9 cellular contexts compared by ENCODE assay signal in the genomic region with DNA sequence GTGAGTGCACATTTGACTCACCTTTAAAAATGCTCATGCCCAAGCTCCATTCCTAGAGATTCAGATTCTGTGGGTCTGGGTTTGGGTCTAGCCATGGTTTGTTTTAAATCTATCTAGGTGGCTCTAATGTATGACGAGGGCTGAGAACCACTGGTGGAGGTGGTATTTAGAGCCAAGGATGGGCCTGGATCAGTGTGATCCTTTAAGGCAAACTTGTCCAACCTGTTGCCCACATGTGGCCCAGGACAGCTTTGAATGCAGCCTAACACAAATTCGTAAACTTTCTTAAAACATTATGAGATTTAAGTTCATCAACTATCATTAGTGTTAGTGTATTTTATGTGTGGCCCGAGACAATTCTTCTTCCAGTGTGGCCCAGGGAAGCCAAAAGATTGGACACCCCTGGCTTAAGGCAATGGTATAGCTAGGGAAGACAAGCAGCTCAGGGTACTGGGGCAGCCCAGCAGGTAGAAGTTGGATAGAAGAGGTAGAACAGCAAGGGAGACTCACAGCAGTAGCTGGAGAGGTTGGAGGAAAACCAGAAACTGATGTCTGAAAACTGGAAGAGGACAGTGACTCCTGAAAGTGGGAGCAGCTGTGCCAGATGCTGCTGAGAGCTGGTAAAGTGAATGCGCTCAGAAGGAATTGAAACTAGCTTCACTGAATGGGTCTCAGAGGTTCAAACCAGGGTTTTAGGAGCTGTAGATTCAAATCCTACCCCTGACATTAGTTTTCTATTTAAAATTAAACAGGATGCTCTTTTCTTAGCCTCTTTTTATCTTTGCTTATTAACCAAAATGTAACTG. TPM values are rescaled to one million over a fixed set of nuclear protein-coding genes. Genes with fewer than 3 reads are reported as not detected.
A peak's percentile ranks its signal among the peaks of the same experiment; 100 is the strongest.
DNase-seq lines count a peak whose midpoint lies in the region; ATAC-seq and TF ChIP-seq lines count a peak whose summit lies in the region.
"Had no signal": no experiment of that assay in that cellular context is flagged by ENCODE, and none has a peak within 500 bp of the region (broad histone marks: within the 10 kb centered on the region; RNA-seq: fewer than 3 reads in every experiment).

No MANE protein-coding gene starts in this region.

- TF ChIP-seq POLR2A in breast epithelium (IDR thresholded peaks at IDR 0.05) (no peak), upper lobe of left lung (IDR thresholded peaks at IDR 0.05) (no peak)

- H3K4me3 Mint-ChIP-seq in activated CD4-positive, alpha-beta T cell treated with anti-CD3 and anti-CD28 coated beads for 36 hours: no peak overlapping the region

- no peaks in the 10 kb centered on the region for H3K36me3 ChIP-seq in breast epithelium
- no peaks in the 10 kb centered on the region for H3K36me3 ChIP-seq in mucosa of descending colon (ENCODE audit: low read depth)
- H3K36me3 ChIP-seq in upper lobe of left lung: no peaks in the 10 kb centered on the region

- 73 to 79% methylated on average over 4 of the region's 4 CpGs for WGBS in upper lobe of left lung, 2 donors

- POLR2A ChIA-PET in activated CD4-positive, alpha-beta T cell treated with anti-CD3 and anti-CD28 coated beads for 36 hours (lab: Charles Lee): interaction anchor here (0.6 to 0.7 kb wide), 2 partner anchors 11 to 24 kb away, joined by 3 read pairs; no protein-coding TSS in a partner anchor

- no peaks in the 10 kb centered on the region for H3K9me3 Mint-ChIP-seq in activated CD4-positive, alpha-beta T cell treated with anti-CD3 and anti-CD28 coated beads for 36 hours (ENCODE audit: low read depth)

- H3K36me3 Mint-ChIP-seq in activated CD4-positive, alpha-beta T cell treated with anti-CD3 and anti-CD28 coated beads for 36 hours (ENCODE audit: low read depth): peaks cover 6% of the 10 kb centered on the region

- no peak for TF ChIP-seq EP300 in upper lobe of left lung (IDR thresholded peaks at IDR 0.05)

- no peak for DNase-seq in activated CD4-positive, alpha-beta T cell treated with anti-CD3 and anti-CD28 coated beads for 36 hours
- no peak for DNase-seq in activated CD4-positive, alpha-beta T cell treated with anti-CD3 and anti-CD28 coated beads for 48 hours
- DNase-seq in breast epithelium (ENCODE audit: low spot score in 2 of 2) (no peak), mucosa of descending colon (no peak), upper lobe of left lung (no peak), NCI-H2107 (lab: John Stamatoyannopoulos, UW) (no peak), NCI-H1436 treated with DMSO at 0.1 percent for 48 hours (lab: John Stamatoyannopoulos, UW) (no peak)

- H3K4me3 ChIP-seq in breast epithelium (no peak overlapping the region), mucosa of descending colon (no peak overlapping the region), upper lobe of left lung (peak overlapping the region in 2 of 4 donors; percentile 2 to 13)

- H3K27ac ChIP-seq in breast epithelium: peak overlapping the region; percentile 22 to 52
- peak overlapping the region; percentile 75 to 86 (median 80) for H3K27ac ChIP-seq in upper lobe of left lung

- CTCF ChIA-PET in activated CD4-positive, alpha-beta T cell treated with anti-CD3 and anti-CD28 coated beads for 36 hours (lab: Charles Lee): interaction anchor here (0.6 to 3.7 kb wide), 3 partner anchors 10 to 554 kb away, joined by 3 to 14 read pairs (median 3); no protein-coding TSS in a partner anchor

- H3K27ac Mint-ChIP-seq in activated CD4-positive, alpha-beta T cell treated with anti-CD3 and anti-CD28 coated beads for 36 hours: no peak overlapping the region

- H3K27me3 ChIP-seq in breast epithelium: no peaks in the 10 kb centered on the region
- H3K27me3 ChIP-seq in upper lobe of left lung: no peaks in the 10 kb centered on the region

- intact Hi-C loops in activated CD4-positive, alpha-beta T cell treated with anti-CD3 and anti-CD28 coated beads for 36 hours (cut with DNase I, micrococcal nuclease): no loop called here
- intact Hi-C loops in breast epithelium (cut with DNase I; ENCODE audit: low total_unique reads): no loop called here
- intact Hi-C loops in mucosa of descending colon (cut with DNase I, micrococcal nuclease): loop anchor here in 1 of 2 donors (10.0 kb wide), 1 partner anchor 77 kb away; no protein-coding TSS in a partner anchor

- ATAC-seq in activated CD4-positive, alpha-beta T cell treated with anti-CD3 and anti-CD28 coated beads for 36 hours: peak; percentile 30
- ATAC-seq in mucosa of descending colon (peak; percentile 9), upper lobe of left lung (ENCODE audit: low FRiP score in 2 of 2) (peak in 1 of 2 donors; percentile 39), GM21576 (IDR thresholded peaks at IDR 0.05; ENCODE audit: unreplicated experiment) (no peak)
- ATAC-seq: activated CD4-positive, CD25-positive, alpha-beta regulatory T cell treated with anti-CD3 and anti-CD28 coated beads, Interleukin-2, amount 50 U/mL, for 24 hours had no signal

- no peak for TF ChIP-seq CTCF in breast epithelium (IDR thresholded peaks at IDR 0.05)
- no peak for TF ChIP-seq CTCF in mucosa of descending colon (IDR thresholded peaks at IDR 0.05)
- no peak for TF ChIP-seq CTCF in upper lobe of left lung (IDR thresholded peaks at IDR 0.05)

- H3K27me3 Mint-ChIP-seq in activated CD4-positive, alpha-beta T cell treated with anti-CD3 and anti-CD28 coated beads for 36 hours: no peaks in the 10 kb centered on the region

- peaks cover 79% of the 10 kb centered on the region for H3K4me1 Mint-ChIP-seq in activated CD4-positive, alpha-beta T cell treated with anti-CD3 and anti-CD28 coated beads for 36 hours

- H3K9me3 ChIP-seq in breast epithelium: no peaks in the 10 kb centered on the region
- H3K9me3 ChIP-seq in mucosa of descending colon: no peaks in the 10 kb centered on the region
- H3K9me3 ChIP-seq in upper lobe of left lung: no peaks in the 10 kb centered on the region

- peaks cover 4 to 25% of the 10 kb centered on the region in 2 donors for H3K4me1 ChIP-seq in breast epithelium
- H3K4me1 ChIP-seq in mucosa of descending colon (ENCODE audit: low read depth): peaks cover 81% of the 10 kb centered on the region
- peaks cover 94 to 100% (median 96%) of the 10 kb centered on the region in 4 donors for H3K4me1 ChIP-seq in upper lobe of left lung

RNA-seq across cellular contexts. Expression of a gene that starts 18.2 kb away (rescaled TPM):
- total RNA-seq in activated CD4-positive, alpha-beta T cell treated with anti-CD3 and anti-CD28 coated beads for 36 hours: 100 to 1,000 TPM; 196 to 206 TPM
- 100 to 1,000 TPM; 161 to 193 (median 181) TPM for total RNA-seq in breast epithelium
- total RNA-seq in mucosa of descending colon: 100 to 1,000 TPM; 201 to 373 (median 261) TPM
- 100 to 1,000 TPM; 184 to 651 (median 290) TPM for total RNA-seq in upper lobe of left lung
